In genomic region chr19:49655570-49656455, GRCh38 we compare ENCODE assay signal across 17 cellular contexts. TPM values are rescaled to one million over a fixed set of nuclear protein-coding genes. Genes with fewer than 3 reads are reported as not detected.
A peak's percentile ranks its signal among the peaks of the same experiment; 100 is the strongest.
DNase-seq lines count a peak whose midpoint lies in the region; ATAC-seq lines count a peak whose summit lies in the region.
"Had no signal": no experiment of that assay in that cellular context is flagged by ENCODE, and none has a peak within 500 bp of the region (broad histone marks: within the 10 kb centered on the region; RNA-seq: fewer than 3 reads in every experiment).

No MANE protein-coding gene starts in this region.

- peaks cover 41% of the 10 kb centered on the region for H3K36me3 ChIP-seq in CD8-positive, alpha-beta memory T cell (ENCODE audit: insufficient read depth, low read length)
- H3K36me3 ChIP-seq in HUES48 (ENCODE audit: control insufficient read depth, insufficient read depth, low read length) = peaks cover 85% of the 10 kb centered on the region

- no peaks in the 10 kb centered on the region for H3K27me3 Mint-ChIP-seq in CD8-positive, alpha-beta memory T cell
- H3K27me3 Mint-ChIP-seq in effector memory CD8-positive, alpha-beta T cell = no peaks in the 10 kb centered on the region
- H3K27me3 Mint-ChIP-seq in natural killer cell treated with Interleukin-12 subunit alpha and Interleukin-12 subunit beta and Interleukin-15 and Interleukin-18, amount 100 ng/mL, for 72 hours = no peaks in the 10 kb centered on the region

- H3K9me3 ChIP-seq in CD8-positive, alpha-beta memory T cell (ENCODE audit: low read length) = no peaks in the 10 kb centered on the region
- H3K9me3 ChIP-seq in HUES48 (ENCODE audit: control insufficient read depth, insufficient read depth, low read length) = peaks cover 7% of the 10 kb centered on the region; the same call in 1 of the 2 replicates

- CTCF ChIA-PET in CD8-positive, alpha-beta memory T cell (lab: Charles Lee) = interaction anchor here (1.1 to 2.6 kb wide), 3 partner anchors 13 to 17 kb away, joined by 3 to 8 read pairs (median 3); partner anchors contain the start of gene SCAF1

- peaks cover 0 to 77% (median 5%) of the 10 kb centered on the region in 3 donors for H3K36me3 Mint-ChIP-seq in CD8-positive, alpha-beta memory T cell
- peaks cover 60% of the 10 kb centered on the region for H3K36me3 Mint-ChIP-seq in effector memory CD8-positive, alpha-beta T cell (ENCODE audit: insufficient read depth)
- H3K36me3 Mint-ChIP-seq in natural killer cell treated with Interleukin-12 subunit alpha and Interleukin-12 subunit beta and Interleukin-15 and Interleukin-18, amount 100 ng/mL, for 72 hours = peaks cover 5% of the 10 kb centered on the region

- no peak for DNase-seq in CD8-positive, alpha-beta memory T cell
- no peak for DNase-seq in effector memory CD8-positive, alpha-beta T cell
- DNase-seq in natural killer cell treated with Interleukin-12 subunit alpha and Interleukin-12 subunit beta and Interleukin-15 and Interleukin-18, amount 100 ng/mL, for 72 hours (ENCODE audit: low spot score) = no peak
- DNase-seq in NCI-H1105 treated with DMSO at 0.1 percent for 48 hours (lab: John Stamatoyannopoulos, UW) (no peak), OCI-M1 (lab: John Stamatoyannopoulos, UW) (no peak)
- DNase-seq: ACHN, AML-193, Calu3, NCI-H1417, NCI-H187 treated with DMSO at 0.1 percent for 48 hours, NCI-H345, NCI-H69, PC-9 had no signal

- H3K4me3 ChIP-seq in CD8-positive, alpha-beta memory T cell (ENCODE audit: low read length) = no peak overlapping the region
- no peak overlapping the region for H3K4me3 ChIP-seq in HUES48 (ENCODE audit: low read depth, low read length)
- H3K4me3 ChIP-seq: PC-9 had no signal

- POLR2A ChIA-PET in CD8-positive, alpha-beta memory T cell (lab: Charles Lee) = interaction anchor here (0.6 kb wide), 1 partner anchor 425 kb away, joined by 3 read pairs; no protein-coding TSS in a partner anchor

- no peaks in the 10 kb centered on the region for H3K4me1 ChIP-seq in CD8-positive, alpha-beta memory T cell (ENCODE audit: insufficient read depth, low read length)
- peaks cover 5% of the 10 kb centered on the region; the same call in 1 of the 2 replicates for H3K4me1 ChIP-seq in HUES48 (ENCODE audit: control insufficient read depth, insufficient read depth, low read length)

- H3K9ac ChIP-seq in HUES48 (ENCODE audit: low read depth, low read length) = no peak overlapping the region

- no peak overlapping the region for H3K27ac ChIP-seq in CD8-positive, alpha-beta memory T cell (ENCODE audit: low read depth, low read length)
- peak overlapping the region; percentile 70 for H3K27ac ChIP-seq in HUES48 (ENCODE audit: low read depth, low read length)
- H3K27ac ChIP-seq: PC-9 had no signal

- H3K4me3 Mint-ChIP-seq in CD8-positive, alpha-beta memory T cell = no peak overlapping the region
- H3K4me3 Mint-ChIP-seq in effector memory CD8-positive, alpha-beta T cell = no peak overlapping the region
- H3K4me3 Mint-ChIP-seq in natural killer cell treated with Interleukin-12 subunit alpha and Interleukin-12 subunit beta and Interleukin-15 and Interleukin-18, amount 100 ng/mL, for 72 hours = peak overlapping the region; percentile 32

- no peaks in the 10 kb centered on the region for H3K9me3 Mint-ChIP-seq in CD8-positive, alpha-beta memory T cell
- H3K9me3 Mint-ChIP-seq in effector memory CD8-positive, alpha-beta T cell = no peaks in the 10 kb centered on the region
- no peaks in the 10 kb centered on the region for H3K9me3 Mint-ChIP-seq in natural killer cell treated with Interleukin-12 subunit alpha and Interleukin-12 subunit beta and Interleukin-15 and Interleukin-18, amount 100 ng/mL, for 72 hours

- peak; percentile 59 for ATAC-seq in effector memory CD8-positive, alpha-beta T cell (replicated peaks)
- ATAC-seq in natural killer cell treated with Interleukin-12 subunit alpha and Interleukin-12 subunit beta and Interleukin-15 and Interleukin-18, amount 100 ng/mL, for 72 hours = peak; percentile 68 to 86
- ATAC-seq in HG03571 (IDR thresholded peaks at IDR 0.05; ENCODE audit: unreplicated experiment) (no peak), GM18502 (IDR thresholded peaks at IDR 0.05; ENCODE audit: poor library complexity, unreplicated experiment) (no peak)
- ATAC-seq: HCT116 had no signal

- peaks cover 0 to 17% (median 5%) of the 10 kb centered on the region in 3 donors for H3K4me1 Mint-ChIP-seq in CD8-positive, alpha-beta memory T cell
- H3K4me1 Mint-ChIP-seq in effector memory CD8-positive, alpha-beta T cell (ENCODE audit: low read depth in 2 of 2) = peaks cover 7% of the 10 kb centered on the region in 2 donors
- peaks cover 8 to 25% of the 10 kb centered on the region in 2 donors for H3K4me1 Mint-ChIP-seq in natural killer cell treated with Interleukin-12 subunit alpha and Interleukin-12 subunit beta and Interleukin-15 and Interleukin-18, amount 100 ng/mL, for 72 hours (ENCODE audit: low read depth in 2 of 2)

- H3K27me3 ChIP-seq in CD8-positive, alpha-beta memory T cell (ENCODE audit: insufficient read depth, low read length, poor library complexity, severe bottlenecking) = no peaks in the 10 kb centered on the region
- no peaks in the 10 kb centered on the region for H3K27me3 ChIP-seq in HUES48 (ENCODE audit: control insufficient read depth, insufficient read depth, low read length)

- peak overlapping the region in 5 of 8 donors; percentile 15 to 72 (median 59) for H3K27ac Mint-ChIP-seq in CD8-positive, alpha-beta memory T cell
- H3K27ac Mint-ChIP-seq in effector memory CD8-positive, alpha-beta T cell = peak overlapping the region; percentile 60 to 84
- H3K27ac Mint-ChIP-seq in natural killer cell treated with Interleukin-12 subunit alpha and Interleukin-12 subunit beta and Interleukin-15 and Interleukin-18, amount 100 ng/mL, for 72 hours = peak overlapping the region; percentile 80 to 88

RNA-seq across cellular contexts. Expression of gene IRF3, which starts 9.8 kb away (rescaled TPM):
- total RNA-seq in CD8-positive, alpha-beta memory T cell = 100 to 1,000 TPM; 118 to 127 TPM
- 81.7 TPM for polyA plus RNA-seq in CD8-positive, alpha-beta memory T cell
- 100 to 1,000 TPM; 167 to 185 TPM for total RNA-seq in natural killer cell treated with Interleukin-12 subunit alpha and Interleukin-12 subunit beta and Interleukin-15 and Interleukin-18, amount 100 ng/mL, for 72 hours

RNA-seq across cellular contexts. Expression of gene BCL2L12, which starts 9.9 kb away (rescaled TPM):
- 10 to 100 TPM; 68.2 to 70.9 TPM for total RNA-seq in CD8-positive, alpha-beta memory T cell
- 18.9 TPM for polyA plus RNA-seq in CD8-positive, alpha-beta memory T cell
- total RNA-seq in natural killer cell treated with Interleukin-12 subunit alpha and Interleukin-12 subunit beta and Interleukin-15 and Interleukin-18, amount 100 ng/mL, for 72 hours = 10 to 100 TPM; 45.9 to 98.0 TPM

RNA-seq across cellular contexts. Expression of gene SCAF1, which starts 13.8 kb away (rescaled TPM):
- total RNA-seq in CD8-positive, alpha-beta memory T cell = 10 to 100 TPM; 79.2 to 79.7 TPM
- polyA plus RNA-seq in CD8-positive, alpha-beta memory T cell = 3.2 TPM
- 100 to 1,000 TPM in 1 of 2 donors, 10 to 100 TPM in 1; 75.8 to 106 TPM for total RNA-seq in natural killer cell treated with Interleukin-12 subunit alpha and Interleukin-12 subunit beta and Interleukin-15 and Interleukin-18, amount 100 ng/mL, for 72 hours

RNA-seq across cellular contexts. Expression of gene RRAS, which starts 15.9 kb away (rescaled TPM):
- total RNA-seq in CD8-positive, alpha-beta memory T cell = 1 to 10 TPM; 5.3 to 5.8 TPM
- 16.0 TPM for polyA plus RNA-seq in CD8-positive, alpha-beta memory T cell
- 10 to 100 TPM in 1 of 2 donors, 1 to 10 TPM in 1; 4.1 to 10.4 TPM for total RNA-seq in natural killer cell treated with Interleukin-12 subunit alpha and Interleukin-12 subunit beta and Interleukin-15 and Interleukin-18, amount 100 ng/mL, for 72 hours

RNA-seq across cellular contexts. Expression of gene PRMT1, which starts 21.3 kb away (rescaled TPM):
- total RNA-seq in CD8-positive, alpha-beta memory T cell = 100 to 1,000 TPM; 529 to 537 TPM
- polyA plus RNA-seq in CD8-positive, alpha-beta memory T cell = 135 TPM
- total RNA-seq in natural killer cell treated with Interleukin-12 subunit alpha and Interleukin-12 subunit beta and Interleukin-15 and Interleukin-18, amount 100 ng/mL, for 72 hours = 100 to 1,000 TPM; 268 to 457 TPM

Comparison
In these comparisons a context has a peak if more than half of its experiments do, and no peak if none do; other contexts are left out.
1. ATAC-seq: peak in effector memory CD8-positive, alpha-beta T cell (single experiment) and natural killer cell treated with Interleukin-12 subunit alpha and Interleukin-12 subunit beta and Interleukin-15 and Interleukin-18, amount 100 ng/mL, for 72 hours (2 of 2); none in HG03571 (single experiment) and GM18502 (single experiment).
2. Peak in every context shown above with its lines, with median percentiles within 50 percentile points of each other: H3K27ac Mint-ChIP-seq.